2 cellular contexts compared by ENCODE assay signal in the genomic region with DNA sequence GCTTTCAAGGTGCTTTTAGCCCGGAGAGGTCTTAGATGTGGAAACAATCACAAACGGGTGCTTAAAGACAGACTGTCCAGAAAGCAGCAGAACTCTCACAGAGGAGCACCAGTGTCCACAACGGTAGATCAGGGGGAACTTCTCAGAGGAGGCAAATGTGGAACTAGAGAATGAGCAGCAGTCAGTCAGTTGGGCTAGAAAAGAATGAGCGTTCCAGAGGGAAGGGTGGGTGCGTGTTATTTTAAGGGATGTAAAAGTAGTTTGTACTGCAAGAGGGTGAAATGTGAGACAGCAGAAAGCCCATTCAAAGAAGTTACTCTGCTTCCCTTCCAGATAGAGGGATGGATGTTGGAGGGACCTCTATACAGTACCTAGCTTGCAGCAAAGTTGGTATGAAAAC.
TF ChIP-seq lines count a peak whose summit lies in the region.

No MANE protein-coding gene starts in this region.

TF ChIP-seq in GM23338, 12 proteins besides CTCF, POLR2A, EP300 and RAD21 (continued from another document):
- TF ChIP-seq, protein P1, sequence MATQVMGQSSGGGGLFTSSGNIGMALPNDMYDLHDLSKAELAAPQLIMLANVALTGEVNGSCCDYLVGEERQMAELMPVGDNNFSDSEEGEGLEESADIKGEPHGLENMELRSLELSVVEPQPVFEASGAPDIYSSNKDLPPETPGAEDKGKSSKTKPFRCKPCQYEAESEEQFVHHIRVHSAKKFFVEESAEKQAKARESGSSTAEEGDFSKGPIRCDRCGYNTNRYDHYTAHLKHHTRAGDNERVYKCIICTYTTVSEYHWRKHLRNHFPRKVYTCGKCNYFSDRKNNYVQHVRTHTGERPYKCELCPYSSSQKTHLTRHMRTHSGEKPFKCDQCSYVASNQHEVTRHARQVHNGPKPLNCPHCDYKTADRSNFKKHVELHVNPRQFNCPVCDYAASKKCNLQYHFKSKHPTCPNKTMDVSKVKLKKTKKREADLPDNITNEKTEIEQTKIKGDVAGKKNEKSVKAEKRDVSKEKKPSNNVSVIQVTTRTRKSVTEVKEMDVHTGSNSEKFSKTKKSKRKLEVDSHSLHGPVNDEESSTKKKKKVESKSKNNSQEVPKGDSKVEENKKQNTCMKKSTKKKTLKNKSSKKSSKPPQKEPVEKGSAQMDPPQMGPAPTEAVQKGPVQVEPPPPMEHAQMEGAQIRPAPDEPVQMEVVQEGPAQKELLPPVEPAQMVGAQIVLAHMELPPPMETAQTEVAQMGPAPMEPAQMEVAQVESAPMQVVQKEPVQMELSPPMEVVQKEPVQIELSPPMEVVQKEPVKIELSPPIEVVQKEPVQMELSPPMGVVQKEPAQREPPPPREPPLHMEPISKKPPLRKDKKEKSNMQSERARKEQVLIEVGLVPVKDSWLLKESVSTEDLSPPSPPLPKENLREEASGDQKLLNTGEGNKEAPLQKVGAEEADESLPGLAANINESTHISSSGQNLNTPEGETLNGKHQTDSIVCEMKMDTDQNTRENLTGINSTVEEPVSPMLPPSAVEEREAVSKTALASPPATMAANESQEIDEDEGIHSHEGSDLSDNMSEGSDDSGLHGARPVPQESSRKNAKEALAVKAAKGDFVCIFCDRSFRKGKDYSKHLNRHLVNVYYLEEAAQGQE (IDR thresholded peaks at IDR 0.05; ENCODE audit: unreplicated experiment) = no peak
- no peak for TF ChIP-seq EZH2phosphoT487 (IDR thresholded peaks at IDR 0.05; ENCODE audit: unreplicated experiment)
- no peak for TF ChIP-seq CREB1 (CRISPR knock-in tag; IDR thresholded peaks at IDR 0.05; ENCODE audit: low read depth)
- TF ChIP-seq, protein P2, sequence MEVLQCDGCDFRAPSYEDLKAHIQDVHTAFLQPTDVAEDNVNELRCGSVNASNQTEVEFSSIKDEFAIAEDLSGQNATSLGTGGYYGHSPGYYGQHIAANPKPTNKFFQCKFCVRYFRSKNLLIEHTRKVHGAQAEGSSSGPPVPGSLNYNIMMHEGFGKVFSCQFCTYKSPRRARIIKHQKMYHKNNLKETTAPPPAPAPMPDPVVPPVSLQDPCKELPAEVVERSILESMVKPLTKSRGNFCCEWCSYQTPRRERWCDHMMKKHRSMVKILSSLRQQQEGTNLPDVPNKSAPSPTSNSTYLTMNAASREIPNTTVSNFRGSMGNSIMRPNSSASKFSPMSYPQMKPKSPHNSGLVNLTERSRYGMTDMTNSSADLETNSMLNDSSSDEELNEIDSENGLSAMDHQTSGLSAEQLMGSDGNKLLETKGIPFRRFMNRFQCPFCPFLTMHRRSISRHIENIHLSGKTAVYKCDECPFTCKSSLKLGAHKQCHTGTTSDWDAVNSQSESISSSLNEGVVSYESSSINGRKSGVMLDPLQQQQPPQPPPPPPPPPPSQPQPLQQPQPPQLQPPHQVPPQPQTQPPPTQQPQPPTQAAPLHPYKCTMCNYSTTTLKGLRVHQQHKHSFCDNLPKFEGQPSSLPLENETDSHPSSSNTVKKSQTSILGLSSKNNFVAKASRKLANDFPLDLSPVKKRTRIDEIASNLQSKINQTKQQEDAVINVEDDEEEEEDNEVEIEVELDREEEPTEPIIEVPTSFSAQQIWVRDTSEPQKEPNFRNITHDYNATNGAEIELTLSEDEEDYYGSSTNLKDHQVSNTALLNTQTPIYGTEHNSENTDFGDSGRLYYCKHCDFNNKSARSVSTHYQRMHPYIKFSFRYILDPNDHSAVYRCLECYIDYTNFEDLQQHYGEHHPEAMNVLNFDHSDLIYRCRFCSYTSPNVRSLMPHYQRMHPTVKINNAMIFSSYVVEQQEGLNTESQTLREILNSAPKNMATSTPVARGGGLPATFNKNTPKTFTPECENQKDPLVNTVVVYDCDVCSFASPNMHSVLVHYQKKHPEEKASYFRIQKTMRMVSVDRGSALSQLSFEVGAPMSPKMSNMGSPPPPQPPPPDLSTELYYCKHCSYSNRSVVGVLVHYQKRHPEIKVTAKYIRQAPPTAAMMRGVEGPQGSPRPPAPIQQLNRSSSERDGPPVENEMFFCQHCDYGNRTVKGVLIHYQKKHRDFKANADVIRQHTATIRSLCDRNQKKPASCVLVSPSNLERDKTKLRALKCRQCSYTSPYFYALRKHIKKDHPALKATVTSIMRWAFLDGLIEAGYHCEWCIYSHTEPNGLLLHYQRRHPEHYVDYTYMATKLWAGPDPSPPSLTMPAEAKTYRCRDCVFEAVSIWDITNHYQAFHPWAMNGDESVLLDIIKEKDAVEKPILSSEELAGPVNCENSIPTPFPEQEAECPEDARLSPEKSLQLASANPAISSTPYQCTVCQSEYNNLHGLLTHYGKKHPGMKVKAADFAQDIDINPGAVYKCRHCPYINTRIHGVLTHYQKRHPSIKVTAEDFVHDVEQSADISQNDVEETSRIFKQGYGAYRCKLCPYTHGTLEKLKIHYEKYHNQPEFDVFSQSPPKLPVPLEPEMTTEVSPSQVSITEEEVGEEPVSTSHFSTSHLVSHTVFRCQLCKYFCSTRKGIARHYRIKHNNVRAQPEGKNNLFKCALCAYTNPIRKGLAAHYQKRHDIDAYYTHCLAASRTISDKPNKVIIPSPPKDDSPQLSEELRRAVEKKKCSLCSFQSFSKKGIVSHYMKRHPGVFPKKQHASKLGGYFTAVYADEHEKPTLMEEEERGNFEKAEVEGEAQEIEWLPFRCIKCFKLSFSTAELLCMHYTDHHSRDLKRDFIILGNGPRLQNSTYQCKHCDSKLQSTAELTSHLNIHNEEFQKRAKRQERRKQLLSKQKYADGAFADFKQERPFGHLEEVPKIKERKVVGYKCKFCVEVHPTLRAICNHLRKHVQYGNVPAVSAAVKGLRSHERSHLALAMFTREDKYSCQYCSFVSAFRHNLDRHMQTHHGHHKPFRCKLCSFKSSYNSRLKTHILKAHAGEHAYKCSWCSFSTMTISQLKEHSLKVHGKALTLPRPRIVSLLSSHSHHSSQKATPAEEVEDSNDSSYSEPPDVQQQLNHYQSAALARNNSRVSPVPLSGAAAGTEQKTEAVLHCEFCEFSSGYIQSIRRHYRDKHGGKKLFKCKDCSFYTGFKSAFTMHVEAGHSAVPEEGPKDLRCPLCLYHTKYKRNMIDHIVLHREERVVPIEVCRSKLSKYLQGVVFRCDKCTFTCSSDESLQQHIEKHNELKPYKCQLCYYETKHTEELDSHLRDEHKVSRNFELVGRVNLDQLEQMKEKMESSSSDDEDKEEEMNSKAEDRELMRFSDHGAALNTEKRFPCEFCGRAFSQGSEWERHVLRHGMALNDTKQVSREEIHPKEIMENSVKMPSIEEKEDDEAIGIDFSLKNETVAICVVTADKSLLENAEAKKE (CRISPR knock-in tag; IDR thresholded peaks at IDR 0.05) = no peak
- TF ChIP-seq STAT1 (IDR thresholded peaks at IDR 0.05; ENCODE audit: unreplicated experiment) = no peak
- TF ChIP-seq, protein P3, sequence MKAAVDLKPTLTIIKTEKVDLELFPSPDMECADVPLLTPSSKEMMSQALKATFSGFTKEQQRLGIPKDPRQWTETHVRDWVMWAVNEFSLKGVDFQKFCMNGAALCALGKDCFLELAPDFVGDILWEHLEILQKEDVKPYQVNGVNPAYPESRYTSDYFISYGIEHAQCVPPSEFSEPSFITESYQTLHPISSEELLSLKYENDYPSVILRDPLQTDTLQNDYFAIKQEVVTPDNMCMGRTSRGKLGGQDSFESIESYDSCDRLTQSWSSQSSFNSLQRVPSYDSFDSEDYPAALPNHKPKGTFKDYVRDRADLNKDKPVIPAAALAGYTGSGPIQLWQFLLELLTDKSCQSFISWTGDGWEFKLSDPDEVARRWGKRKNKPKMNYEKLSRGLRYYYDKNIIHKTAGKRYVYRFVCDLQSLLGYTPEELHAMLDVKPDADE (IDR thresholded peaks at IDR 0.05) = no peak
- TF ChIP-seq EZH2 (IDR thresholded peaks at IDR 0.05; ENCODE audit: low read depth, unreplicated experiment) = no peak
- no peak for TF ChIP-seq POLR2AphosphoS5 (IDR thresholded peaks at IDR 0.05; ENCODE audit: low read depth)
- no peak for TF ChIP-seq ZNF114 (CRISPR knock-in tag; IDR thresholded peaks at IDR 0.05)
- no peak for TF ChIP-seq JUNB (IDR thresholded peaks at IDR 0.05; ENCODE audit: unreplicated experiment)

TF ChIP-seq in SK-N-SH, 30 proteins besides CTCF, POLR2A, EP300 and RAD21 (continued from another document):
- TF ChIP-seq, protein P4, sequence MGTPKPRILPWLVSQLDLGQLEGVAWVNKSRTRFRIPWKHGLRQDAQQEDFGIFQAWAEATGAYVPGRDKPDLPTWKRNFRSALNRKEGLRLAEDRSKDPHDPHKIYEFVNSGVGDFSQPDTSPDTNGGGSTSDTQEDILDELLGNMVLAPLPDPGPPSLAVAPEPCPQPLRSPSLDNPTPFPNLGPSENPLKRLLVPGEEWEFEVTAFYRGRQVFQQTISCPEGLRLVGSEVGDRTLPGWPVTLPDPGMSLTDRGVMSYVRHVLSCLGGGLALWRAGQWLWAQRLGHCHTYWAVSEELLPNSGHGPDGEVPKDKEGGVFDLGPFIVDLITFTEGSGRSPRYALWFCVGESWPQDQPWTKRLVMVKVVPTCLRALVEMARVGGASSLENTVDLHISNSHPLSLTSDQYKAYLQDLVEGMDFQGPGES (IDR thresholded peaks at IDR 0.05; ENCODE audit: low read depth, low read length) = no peak
- TF ChIP-seq RXRA (IDR thresholded peaks at IDR 0.05; ENCODE audit: borderline replicate concordance, low read depth) (no peak), EZH2phosphoT487 (IDR thresholded peaks at IDR 0.05; ENCODE audit: borderline replicate concordance, low read depth) (no peak), MEF2A (IDR thresholded peaks at IDR 0.05; ENCODE audit: borderline replicate concordance, low read depth) (no peak), SIN3A (IDR thresholded peaks at IDR 0.05; ENCODE audit: borderline replicate concordance, low read depth, low read length) (no peak), YY1 (IDR thresholded peaks at IDR 0.05; ENCODE audit: low read depth) (no peak), POLR2AphosphoS5 (IDR thresholded peaks at IDR 0.05; ENCODE audit: low read depth, low read length) (no peak), MXI1 (IDR thresholded peaks at IDR 0.05; ENCODE audit: low read depth, low read length) (no peak)
- TF ChIP-seq, protein P1 (IDR thresholded peaks at IDR 0.05; ENCODE audit: low read depth, low read length) = no peak
- TF ChIP-seq, protein P5, sequence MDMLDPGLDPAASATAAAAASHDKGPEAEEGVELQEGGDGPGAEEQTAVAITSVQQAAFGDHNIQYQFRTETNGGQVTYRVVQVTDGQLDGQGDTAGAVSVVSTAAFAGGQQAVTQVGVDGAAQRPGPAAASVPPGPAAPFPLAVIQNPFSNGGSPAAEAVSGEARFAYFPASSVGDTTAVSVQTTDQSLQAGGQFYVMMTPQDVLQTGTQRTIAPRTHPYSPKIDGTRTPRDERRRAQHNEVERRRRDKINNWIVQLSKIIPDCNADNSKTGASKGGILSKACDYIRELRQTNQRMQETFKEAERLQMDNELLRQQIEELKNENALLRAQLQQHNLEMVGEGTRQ (IDR thresholded peaks at IDR 0.05; ENCODE audit: borderline replicate concordance, low read depth, low read length) = no peak
